18 cellular contexts compared by ENCODE assay signal in genomic region chr2:119707117-119708087, GRCh38. TPM values are rescaled to one million over a fixed set of nuclear protein-coding genes. Genes with fewer than 3 reads are reported as not detected.
DNase-seq lines count a peak whose midpoint lies in the region; ATAC-seq, FAIRE-seq and TF ChIP-seq lines count a peak whose summit lies in the region.
"Had no signal": no experiment of that assay in that cellular context is flagged by ENCODE, and none has a peak within 500 bp of the region (broad histone marks: within the 10 kb centered on the region; RNA-seq: fewer than 3 reads in every experiment).

No MANE protein-coding gene starts in this region.

- no peak for TF ChIP-seq POLR2A in GM12891 (IDR thresholded peaks at IDR 0.05; ENCODE audit: low read depth, low read length)

- no peaks in the 10 kb centered on the region for H3K27me3 Mint-ChIP-seq in WTC11 (ENCODE audit: low read depth)
- peaks cover 2% of the 10 kb centered on the region for H3K27me3 Mint-ChIP-seq in endodermal cell (ENCODE audit: insufficient read depth)

- POLR2A ChIA-PET in WTC11 (lab: Charles Lee), result interaction anchor here (1.1 kb wide), 1 partner anchor 586 kb away, joined by 3 read pairs; no protein-coding TSS in a partner anchor

- H3K4me1 ChIP-seq in BLaER1, result peaks cover 87% of the 10 kb centered on the region
- no peaks in the 10 kb centered on the region for H3K4me1 ChIP-seq in endodermal cell (ENCODE audit: control insufficient read depth, insufficient read depth, low read length)

- peak overlapping the region; percentile 37; the same call in 1 of the 2 replicates for H3K4me3 ChIP-seq in BLaER1
- no peak overlapping the region for H3K4me3 ChIP-seq in endodermal cell (ENCODE audit: low read length)
- H3K4me3 ChIP-seq: Peyer's patch, SJSA1 had no signal

- peak overlapping the region; percentile 44; the same call in 1 of the 2 replicates for H3K9ac ChIP-seq in BLaER1
- no peak overlapping the region for H3K9ac ChIP-seq in endodermal cell (ENCODE audit: extremely low read depth, low read length, poor library complexity, severe bottlenecking)

- H3K27me3 ChIP-seq in BLaER1 (no peaks in the 10 kb centered on the region), endodermal cell (ENCODE audit: control insufficient read depth, insufficient read depth, low read length, poor library complexity, severe bottlenecking) (no peaks in the 10 kb centered on the region)
- H3K27me3 ChIP-seq: Peyer's patch, SJSA1 had no signal

- H4K20me1 ChIP-seq in BLaER1, result no peaks in the 10 kb centered on the region

- 90% methylated on average over 11 to 17 of the region's 17 CpGs for WGBS in endodermal cell (ENCODE audit: insufficient coverage in 1 of 2, insufficient read length in 1 of 2), 2 experiments

- CTCF ChIA-PET in WTC11 (lab: Charles Lee), result interaction anchor here (0.6 to 1.2 kb wide), 4 partner anchors 10 to 46 kb away, joined by 3 read pairs; no protein-coding TSS in a partner anchor

- H3K9me3 ChIP-seq in BLaER1 (peaks cover 9% of the 10 kb centered on the region), endodermal cell (ENCODE audit: control insufficient read depth, low read length) (peaks cover 10% of the 10 kb centered on the region)
- H3K9me3 ChIP-seq: SJSA1 had no signal

- ATAC-seq in WTC11, result no peak

- no peaks in the 10 kb centered on the region for H3K36me3 ChIP-seq in BLaER1
- H3K36me3 ChIP-seq in endodermal cell (ENCODE audit: control insufficient read depth, insufficient read depth, low read length), result no peaks in the 10 kb centered on the region
- H3K36me3 ChIP-seq: Peyer's patch, SJSA1 had no signal

- H3K27ac Mint-ChIP-seq in WTC11, result no peak overlapping the region
- no peak overlapping the region for H3K27ac Mint-ChIP-seq in endodermal cell

- H3K9me3 Mint-ChIP-seq in WTC11, result peaks cover 8% of the 10 kb centered on the region
- H3K9me3 Mint-ChIP-seq in endodermal cell, result peaks cover 1% of the 10 kb centered on the region
- H3K9me3 Mint-ChIP-seq: CD8-positive, alpha-beta memory T cell had no signal

- H3K4me3 Mint-ChIP-seq in WTC11 (no peak overlapping the region), endodermal cell (no peak overlapping the region)
- H3K4me3 Mint-ChIP-seq: CD8-positive, alpha-beta memory T cell had no signal

- peak overlapping the region; percentile 58 for H3K27ac ChIP-seq in BLaER1
- H3K27ac ChIP-seq in endodermal cell (ENCODE audit: low read depth, low read length), result no peak overlapping the region
- H3K27ac ChIP-seq: Peyer's patch, SJSA1 had no signal

- peak overlapping the region; percentile 84 for H3K4me2 ChIP-seq in BLaER1

- no peak for TF ChIP-seq CTCF in WTC11 (IDR thresholded peaks at IDR 0.05)
- no peak for TF ChIP-seq CTCF in endodermal cell (conservative IDR thresholded peaks at IDR 0.05)

- peaks cover 9% of the 10 kb centered on the region for H3K36me3 Mint-ChIP-seq in WTC11
- no peaks in the 10 kb centered on the region for H3K36me3 Mint-ChIP-seq in endodermal cell (ENCODE audit: low read depth)

- FAIRE-seq in GM12891 (lab: Jason Lieb, UNC), result no peak
- FAIRE-seq: H1 had no signal

- H3K4me1 Mint-ChIP-seq in WTC11, result peaks cover 9% of the 10 kb centered on the region
- no peaks in the 10 kb centered on the region for H3K4me1 Mint-ChIP-seq in endodermal cell

- DNase-seq in DMS 273 treated with DMSO at 0.1 percent for 48 hours (lab: John Stamatoyannopoulos, UW), result peak; percentile 28
- no peak for DNase-seq in WTC11 (ENCODE audit: low spot score)
- DNase-seq in endodermal cell, result peak; percentile 26
- no peak for DNase-seq in mucosa of gallbladder (ENCODE audit: low spot score)
- DNase-seq in SKM-1 (lab: John Stamatoyannopoulos, UW; ENCODE audit: unreplicated experiment), result no peak
- no peak for DNase-seq in GM12891 (ENCODE audit: insufficient read length, low spot score)
- DNase-seq: CD8-positive, alpha-beta memory T cell; DND-41; GF-D8; NCI-H1436; NCI-H2029; NCI-H446; NCI-H69; NK-92 treated with Interleukin-12 subunit alpha and Interleukin-12 subunit beta, amount 100 ng/mL, for 24 hours; Peyer's patch had no signal

TF ChIP-seq in WTC11, 78 proteins besides CTCF, POLR2A, EP300 and RAD21:
- TF ChIP-seq ZNF317 (CRISPR knock-in tag; IDR thresholded peaks at IDR 0.05; ENCODE audit: borderline replicate concordance, low read depth), result no peak
- TF ChIP-seq USF2 (CRISPR knock-in tag; IDR thresholded peaks at IDR 0.05), result peak; percentile 21; the same call in 1 of the 2 replicates

TF ChIP-seq in GM12891, 5 proteins besides CTCF, POLR2A, EP300 and RAD21:
- TF ChIP-seq POU2F2 (IDR thresholded peaks at IDR 0.05; ENCODE audit: low read depth, low read length) (no peak), SPI1 (IDR thresholded peaks at IDR 0.05; ENCODE audit: low read depth, low read length) (no peak), PAX5 (IDR thresholded peaks at IDR 0.05; ENCODE audit: insufficient read depth, low read length, severe bottlenecking) (no peak), TAF1 (IDR thresholded peaks at IDR 0.05; ENCODE audit: low read depth, low read length) (no peak), POLR2AphosphoS5 (IDR thresholded peaks at IDR 0.05; ENCODE audit: low read depth, low read length) (no peak)

RNA-seq across cellular contexts. Expression of gene TMEM177, which starts 28.4 kb away (rescaled TPM):
- total RNA-seq in WTC11 (2021) (33.5 to 41.1 TPM (median 34.1 TPM) in 3 replicates), endodermal cell (10 to 100 TPM; 26.8 to 28.6 TPM), mucosa of gallbladder (18.9 TPM)
- polyA plus RNA-seq in endodermal cell (2013, experiment 1 of 2), result 22.7 TPM
- polyA plus RNA-seq in endodermal cell (2013, experiment 2 of 2), result 18.5 TPM
- polyA plus RNA-seq in GM12891 (2012; ENCODE audit: low read depth, missing spikeins), result 9.4 TPM

RNA-seq across cellular contexts. Expression of gene PTPN4, which starts 52.3 kb away (rescaled TPM):
- total RNA-seq in WTC11 (2021) (79.4 to 85.8 TPM (median 79.7 TPM) in 3 replicates), endodermal cell (10 to 100 TPM; 52.6 to 69.8 TPM), mucosa of gallbladder (32.9 TPM)
- polyA plus RNA-seq in endodermal cell (2013, experiment 1 of 2), result 36.4 TPM
- 22.5 TPM for polyA plus RNA-seq in endodermal cell (2013, experiment 2 of 2)
- polyA plus RNA-seq in GM12891 (2012; ENCODE audit: low read depth, missing spikeins), result 6.3 TPM

Comparison
In these comparisons a context has a peak if more than half of its experiments do, and no peak if none do; other contexts are left out.
1. DNase-seq: peak in DMS 273 treated with DMSO at 0.1 percent for 48 hours (single experiment) and endodermal cell (single experiment); none in WTC11 (single experiment), mucosa of gallbladder (single experiment), SKM-1 (single experiment) and GM12891 (single experiment).